16 cellular contexts compared by ENCODE assay signal in genomic region chr3:22121068-22121706, GRCh38.
DNase-seq lines count a peak whose midpoint lies in the region; ATAC-seq lines count a peak whose summit lies in the region.
"Had no signal": no experiment of that assay in that cellular context is flagged by ENCODE, and none has a peak within 500 bp of the region (broad histone marks: within the 10 kb centered on the region; RNA-seq: fewer than 3 reads in every experiment).

No MANE protein-coding gene starts in this region.

- ATAC-seq in GM18870 (IDR thresholded peaks at IDR 0.05; ENCODE audit: unreplicated experiment) (peak; percentile 76), GM21528 (IDR thresholded peaks at IDR 0.05; ENCODE audit: low FRiP score, unreplicated experiment) (peak; percentile 77), HG03139 (IDR thresholded peaks at IDR 0.05; ENCODE audit: unreplicated experiment) (peak; percentile 71), left lobe of liver (peak; percentile 95)

- DNase-seq in left lobe of liver (ENCODE audit: low spot score): peak; percentile 47
- DNase-seq in activated CD8-positive, alpha-beta memory T cell treated with anti-CD3 and anti-CD28 coated beads, Interleukin-2, amount 50 U/mL, for 4 hours: no peak
- DNase-seq in superior temporal gyrus (ENCODE audit: extremely low spot score): no peak
- DNase-seq in NCI-H2029 (lab: John Stamatoyannopoulos, UW): no peak
- DNase-seq in GM19238 (ENCODE audit: insufficient read length, low spot score): no peak
- DNase-seq: anterior cingulate cortex; CD4-positive, CD25-positive, alpha-beta regulatory T cell; effector CD4-positive, alpha-beta T cell; head of caudate nucleus; KBM-7; NCI-H2171; T-helper 9 cell; testis had no signal
